21 cellular contexts compared by ENCODE assay signal in the genomic region with DNA sequence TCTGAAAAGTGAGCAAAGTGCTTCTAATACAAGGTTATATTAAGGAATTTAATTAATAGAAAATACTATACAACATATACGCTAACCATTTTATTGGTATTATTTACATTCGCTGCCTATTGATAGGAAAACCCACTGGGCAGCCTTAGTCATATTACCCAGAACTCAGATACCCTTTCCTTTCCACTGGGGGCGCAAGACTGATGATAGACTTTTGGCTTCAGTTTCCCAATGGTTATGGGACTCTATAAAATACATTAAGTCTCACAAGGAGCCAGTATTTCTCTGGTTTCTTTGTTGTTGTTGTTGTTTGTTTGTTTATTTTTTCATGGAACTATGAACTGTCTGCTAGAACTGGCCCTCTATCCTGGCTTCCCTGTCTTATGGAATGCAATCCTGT.
DNase-seq lines count a peak whose midpoint lies in the region; ATAC-seq, FAIRE-seq and TF ChIP-seq lines count a peak whose summit lies in the region.
"Had no signal": no experiment of that assay in that cellular context is flagged by ENCODE, and none has a peak within 500 bp of the region (broad histone marks: within the 10 kb centered on the region; RNA-seq: fewer than 3 reads in every experiment).

No MANE protein-coding gene starts in this region.

- no peak for DNase-seq in BE2C
- DNase-seq in NAMALWA (ENCODE audit: low spot score), result peak; percentile 39
- DNase-seq in GM12878 (ENCODE audit: low read depth, low spot score), result no peak
- no peak for DNase-seq in GF-D8 (lab: John Stamatoyannopoulos, UW)
- DNase-seq in NCI-H1694 (lab: John Stamatoyannopoulos, UW), result no peak
- DNase-seq: activated CD4-positive, alpha-beta T cell treated with anti-CD3 and anti-CD28 coated beads, Interleukin-2, amount 10 ng/mL, durations not matched to agents 24 days and 14 days; activated CD8-positive, alpha-beta memory T cell treated with anti-CD3 and anti-CD28 coated beads, Interleukin-2, amount 50 U/mL, for 4 hours; body of pancreas; effector memory CD8-positive, alpha-beta T cell; islet precursor cell; MG63; mucosa of descending colon; NCI-H187; NCI-H226; NCI-H82 had no signal

- H3K36me3 ChIP-seq in BE2C, result no peaks in the 10 kb centered on the region
- H3K36me3 ChIP-seq in GM12878 (ENCODE audit: control insufficient read depth in 2 of 2, insufficient read depth in 2 of 2, low read length in 1 of 2), result no peaks in the 10 kb centered on the region
- H3K36me3 ChIP-seq: gastroesophageal sphincter, MG63, SJSA1 had no signal

- TF ChIP-seq RAD21 in GM12878 (IDR thresholded peaks at IDR 0.05; ENCODE audit: insufficient read depth, low read depth, low read length), result no peak

- TF ChIP-seq EP300 in GM12878 (IDR thresholded peaks at IDR 0.05; ENCODE audit: borderline replicate concordance in 1 of 2, control insufficient read depth in 1 of 2, low read depth in 2 of 2, low read length in 2 of 2), result no peak

- CTCF ChIA-PET in GM12878 (lab: Yijun Ruan, JAX), result interaction anchor here (1.0 to 2.3 kb wide), 4 partner anchors 9 to 22 kb away, joined by 3 to 7 read pairs (median 6); no protein-coding TSS in a partner anchor

- no peak overlapping the region for H3K4me2 ChIP-seq in GM12878 (ENCODE audit: control insufficient read depth, insufficient read depth)

- H3K4me1 ChIP-seq in BE2C (no peaks in the 10 kb centered on the region), GM12878 (ENCODE audit: control insufficient read depth, insufficient read depth, low read length) (no peaks in the 10 kb centered on the region)
- H3K4me1 ChIP-seq: body of pancreas, gastroesophageal sphincter, SJSA1 had no signal

- H4K20me1 ChIP-seq in GM12878 (ENCODE audit: control insufficient read depth, insufficient read depth), result no peaks in the 10 kb centered on the region

- TF ChIP-seq POLR2A in GM12878 (IDR thresholded peaks at IDR 0.05; ENCODE audit: low read depth, low read length), result no peak

- H3K9me3 ChIP-seq in BE2C (no peaks in the 10 kb centered on the region), GM12878 (replicated peaks; ENCODE audit: control insufficient read depth, insufficient read depth, low read length) (no peaks in the 10 kb centered on the region)
- H3K9me3 ChIP-seq: body of pancreas, gastroesophageal sphincter, MG63, mucosa of descending colon, SJSA1 had no signal

- in situ Hi-C loops in GM12878 (cut with MboI), result no loop called here

- no peaks in the 10 kb centered on the region for H3K79me2 ChIP-seq in GM12878 (ENCODE audit: control insufficient read depth, insufficient read depth, low read length)

- no peak overlapping the region for H3K9ac ChIP-seq in GM12878 (ENCODE audit: control insufficient read depth, insufficient read depth, low read length)

- H3K27me3 ChIP-seq in BE2C (no peaks in the 10 kb centered on the region), GM12878 (replicated peaks in 1 of 2; ENCODE audit: control insufficient read depth in 2 of 2, insufficient read depth in 2 of 2, low read length in 1 of 2) (no peaks in the 10 kb centered on the region)
- H3K27me3 ChIP-seq: body of pancreas, gastroesophageal sphincter, SJSA1 had no signal

- SMC1A ChIA-PET in GM12878 (lab: Charles Lee; ENCODE audit: uncharacterized antibody, unreplicated experiment), result interaction anchor here (1.3 kb wide), 1 partner anchor 22 kb away, joined by 3 read pairs; no protein-coding TSS in a partner anchor

- no peak overlapping the region for H2AFZ ChIP-seq in GM12878 (ENCODE audit: control insufficient read depth, low read depth, low read length)

- no peak for FAIRE-seq in GM12878 (lab: Jason Lieb, UNC)
- FAIRE-seq: RCC 7860 had no signal

- H3K4me3 ChIP-seq in BE2C (ENCODE audit: low read depth, low read length), result no peak overlapping the region
- no peak overlapping the region for H3K4me3 ChIP-seq in GM12878
- H3K4me3 ChIP-seq: body of pancreas, gastroesophageal sphincter, MG63, mucosa of descending colon, SJSA1 had no signal

- TF ChIP-seq CTCF in BE2C (IDR thresholded peaks at IDR 0.05; ENCODE audit: low read depth, low read length) (peak; percentile 39), GM12873 (IDR thresholded peaks at IDR 0.05; ENCODE audit: insufficient read depth, low read depth, low read length, missing control alignments) (peak; percentile 40), GM12878 (IDR thresholded peaks at IDR 0.05 in 2 of 3, conservative IDR thresholded peaks at IDR 0.05 in 1 of 3; ENCODE audit: control insufficient read depth in 2 of 3, extremely low read depth in 1 of 3, insufficient read depth in 1 of 3, low read depth in 3 of 3, low read length in 3 of 3) (peak in 2 of 3 experiments; percentile 17 to 22; a peak in 1 of 6 replicates)

- intact Hi-C loops in GM12878 (cut with micrococcal nuclease; ENCODE audit: unreplicated experiment), result loop anchor here (10.0 kb wide), 1 partner anchor 57 kb away; no protein-coding TSS in a partner anchor

- 0 out of 3 replicates have a peak, but pooled peaks have one; percentile 40 for ATAC-seq in GM12878
- no peak for ATAC-seq in HG02840 (IDR thresholded peaks at IDR 0.05; ENCODE audit: low FRiP score, unreplicated experiment)
- ATAC-seq in HG03045 (IDR thresholded peaks at IDR 0.05; ENCODE audit: unreplicated experiment), result no peak
- ATAC-seq: body of pancreas; effector memory CD8-positive, alpha-beta T cell; gastroesophageal sphincter; mucosa of descending colon had no signal

- RAD21 ChIA-PET in GM12878 (lab: Charles Lee; ENCODE audit: unreplicated experiment), result no interaction called here

- no peak overlapping the region for H3K27ac ChIP-seq in GM12878 (ENCODE audit: control insufficient read depth, insufficient read depth)
- H3K27ac ChIP-seq: body of pancreas, gastroesophageal sphincter, SJSA1 had no signal

- 33% methylated on average over 3 of the region's 3 CpGs for WGBS in GM12878 (ENCODE audit: insufficient coverage, insufficient replicate concordance, low lambda C conversion rate, missing lambda C conversion rate)

- POLR2A ChIA-PET in GM12878 (lab: Charles Lee), result no interaction called here

- BruUV-seq in GM12878 (replicated peaks; lab: Mats Ljungman, UMichigan), result no TSS peak

TF ChIP-seq in GM12878, 131 proteins besides CTCF, POLR2A, EP300 and RAD21 (continues in another document):
- TF ChIP-seq RUNX3 (IDR thresholded peaks at IDR 0.05; ENCODE audit: low read length) (no peak), HDAC2 (IDR thresholded peaks at IDR 0.05) (no peak), ATF7 (IDR thresholded peaks at IDR 0.05; ENCODE audit: low read depth) (no peak), KLF5 (IDR thresholded peaks at IDR 0.05; ENCODE audit: partially characterized antibody) (no peak), BMI1 (IDR thresholded peaks at IDR 0.05; ENCODE audit: borderline replicate concordance) (no peak), NFYA (IDR thresholded peaks at IDR 0.05; ENCODE audit: borderline replicate concordance, low read depth, low read length) (no peak)
- TF ChIP-seq, protein P1, sequence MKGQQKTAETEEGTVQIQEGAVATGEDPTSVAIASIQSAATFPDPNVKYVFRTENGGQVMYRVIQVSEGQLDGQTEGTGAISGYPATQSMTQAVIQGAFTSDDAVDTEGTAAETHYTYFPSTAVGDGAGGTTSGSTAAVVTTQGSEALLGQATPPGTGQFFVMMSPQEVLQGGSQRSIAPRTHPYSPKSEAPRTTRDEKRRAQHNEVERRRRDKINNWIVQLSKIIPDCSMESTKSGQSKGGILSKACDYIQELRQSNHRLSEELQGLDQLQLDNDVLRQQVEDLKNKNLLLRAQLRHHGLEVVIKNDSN (IDR thresholded peaks at IDR 0.05; ENCODE audit: borderline replicate concordance, extremely low read length, insufficient read depth, low read depth, low read length), result no peak
- TF ChIP-seq, protein P2, sequence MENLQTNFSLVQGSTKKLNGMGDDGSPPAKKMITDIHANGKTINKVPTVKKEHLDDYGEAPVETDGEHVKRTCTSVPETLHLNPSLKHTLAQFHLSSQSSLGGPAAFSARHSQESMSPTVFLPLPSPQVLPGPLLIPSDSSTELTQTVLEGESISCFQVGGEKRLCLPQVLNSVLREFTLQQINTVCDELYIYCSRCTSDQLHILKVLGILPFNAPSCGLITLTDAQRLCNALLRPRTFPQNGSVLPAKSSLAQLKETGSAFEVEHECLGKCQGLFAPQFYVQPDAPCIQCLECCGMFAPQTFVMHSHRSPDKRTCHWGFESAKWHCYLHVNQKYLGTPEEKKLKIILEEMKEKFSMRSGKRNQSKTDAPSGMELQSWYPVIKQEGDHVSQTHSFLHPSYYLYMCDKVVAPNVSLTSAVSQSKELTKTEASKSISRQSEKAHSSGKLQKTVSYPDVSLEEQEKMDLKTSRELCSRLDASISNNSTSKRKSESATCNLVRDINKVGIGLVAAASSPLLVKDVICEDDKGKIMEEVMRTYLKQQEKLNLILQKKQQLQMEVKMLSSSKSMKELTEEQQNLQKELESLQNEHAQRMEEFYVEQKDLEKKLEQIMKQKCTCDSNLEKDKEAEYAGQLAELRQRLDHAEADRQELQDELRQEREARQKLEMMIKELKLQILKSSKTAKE (IDR thresholded peaks at IDR 0.05; ENCODE audit: low read depth, poor library complexity, severe bottlenecking), result no peak
- TF ChIP-seq, protein P3, sequence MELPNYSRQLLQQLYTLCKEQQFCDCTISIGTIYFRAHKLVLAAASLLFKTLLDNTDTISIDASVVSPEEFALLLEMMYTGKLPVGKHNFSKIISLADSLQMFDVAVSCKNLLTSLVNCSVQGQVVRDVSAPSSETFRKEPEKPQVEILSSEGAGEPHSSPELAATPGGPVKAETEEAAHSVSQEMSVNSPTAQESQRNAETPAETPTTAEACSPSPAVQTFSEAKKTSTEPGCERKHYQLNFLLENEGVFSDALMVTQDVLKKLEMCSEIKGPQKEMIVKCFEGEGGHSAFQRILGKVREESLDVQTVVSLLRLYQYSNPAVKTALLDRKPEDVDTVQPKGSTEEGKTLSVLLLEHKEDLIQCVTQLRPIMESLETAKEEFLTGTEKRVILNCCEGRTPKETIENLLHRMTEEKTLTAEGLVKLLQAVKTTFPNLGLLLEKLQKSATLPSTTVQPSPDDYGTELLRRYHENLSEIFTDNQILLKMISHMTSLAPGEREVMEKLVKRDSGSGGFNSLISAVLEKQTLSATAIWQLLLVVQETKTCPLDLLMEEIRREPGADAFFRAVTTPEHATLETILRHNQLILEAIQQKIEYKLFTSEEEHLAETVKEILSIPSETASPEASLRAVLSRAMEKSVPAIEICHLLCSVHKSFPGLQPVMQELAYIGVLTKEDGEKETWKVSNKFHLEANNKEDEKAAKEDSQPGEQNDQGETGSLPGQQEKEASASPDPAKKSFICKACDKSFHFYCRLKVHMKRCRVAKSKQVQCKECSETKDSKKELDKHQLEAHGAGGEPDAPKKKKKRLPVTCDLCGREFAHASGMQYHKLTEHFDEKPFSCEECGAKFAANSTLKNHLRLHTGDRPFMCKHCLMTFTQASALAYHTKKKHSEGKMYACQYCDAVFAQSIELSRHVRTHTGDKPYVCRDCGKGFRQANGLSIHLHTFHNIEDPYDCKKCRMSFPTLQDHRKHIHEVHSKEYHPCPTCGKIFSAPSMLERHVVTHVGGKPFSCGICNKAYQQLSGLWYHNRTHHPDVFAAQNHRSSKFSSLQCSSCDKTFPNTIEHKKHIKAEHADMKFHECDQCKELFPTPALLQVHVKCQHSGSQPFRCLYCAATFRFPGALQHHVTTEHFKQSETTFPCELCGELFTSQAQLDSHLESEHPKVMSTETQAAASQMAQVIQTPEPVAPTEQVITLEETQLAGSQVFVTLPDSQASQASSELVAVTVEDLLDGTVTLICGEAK (IDR thresholded peaks at IDR 0.05; ENCODE audit: borderline replicate concordance), result no peak
